22 cellular contexts compared by ENCODE assay signal in the genomic region with DNA sequence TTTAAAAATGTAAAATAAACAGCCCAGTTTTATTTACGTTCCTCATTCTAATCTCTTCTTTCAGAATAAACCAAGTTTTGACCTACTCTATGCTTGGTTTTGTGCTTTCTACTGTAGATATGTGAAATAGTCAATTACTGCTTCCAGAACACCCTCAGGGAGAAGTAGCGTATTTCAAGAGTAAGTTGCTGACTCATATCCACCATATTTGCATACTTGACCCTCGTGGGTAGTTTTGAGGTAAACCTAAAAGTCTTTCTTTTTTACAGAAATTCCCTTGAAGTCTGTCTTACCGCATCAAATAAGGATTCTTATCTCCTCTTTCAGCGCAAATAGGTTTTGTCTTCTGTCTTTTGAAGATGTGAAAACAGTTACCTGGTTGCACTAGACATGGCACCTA. TPM values are rescaled to one million over a fixed set of nuclear protein-coding genes. Genes with fewer than 3 reads are reported as not detected.
"Had no signal": no experiment of that assay in that cellular context is flagged by ENCODE, and none has a peak within 500 bp of the region (broad histone marks: within the 10 kb centered on the region; RNA-seq: fewer than 3 reads in every experiment).

No MANE protein-coding gene starts in this region.

- FAIRE-seq: endothelial cell of umbilical vein, pancreas had no signal

- H3K27me3 ChIP-seq: brain microvascular endothelial cell, esophagus squamous epithelium, pancreas, sigmoid colon had no signal

- H3K27ac ChIP-seq: brain microvascular endothelial cell, esophagus squamous epithelium, pancreas, sigmoid colon, thoracic aorta had no signal

- ATAC-seq: left ventricle myocardium superior; naive thymus-derived CD8-positive, alpha-beta T cell; pancreas; stimulated activated naive CD8-positive, alpha-beta T cell treated with anti-CD3 and anti-CD28 coated beads, Interleukin-15, amount 100 ng/mL, for 72 hours had no signal

- DNase-seq: activated B cell treated with CpG ODN at 0.5 μM for 24 hours; activated CD4-positive, alpha-beta T cell treated with anti-CD3 and anti-CD28 coated beads for 48 hours; activated CD8-positive, alpha-beta memory T cell treated with anti-CD3 and anti-CD28 coated beads for 24 hours; activated naive CD4-positive, alpha-beta T cell; activated naive CD8-positive, alpha-beta T cell treated with anti-CD3 and anti-CD28 coated beads, Interleukin-2, amount 10 ng/mL, durations not matched to agents 7 days and 5 days; brain microvascular endothelial cell; cortex of kidney; effector CD4-positive, alpha-beta T cell; esophagus squamous epithelium; kidney glomerular epithelial cell; left ventricle myocardium superior; mesenchymal stem cell; naive thymus-derived CD8-positive, alpha-beta T cell; pancreas; sigmoid colon; stimulated activated CD4-positive, alpha-beta T cell treated with anti-CD3 and anti-CD28 coated beads, Interleukin-1b, Interleukin-23, amount 100 ng/mL, for 48 hours; stimulated activated naive CD8-positive, alpha-beta T cell treated with anti-CD3 and anti-CD28 coated beads, Interleukin-15, amount 100 ng/mL, for 72 hours had no signal

- H3K4me1 ChIP-seq: esophagus squamous epithelium, pancreas, sigmoid colon had no signal

- H3K9me3 ChIP-seq: pancreas, thoracic aorta had no signal

- H3K4me3 ChIP-seq: esophagus squamous epithelium, pancreas, sigmoid colon, thoracic aorta had no signal

- H3K36me3 ChIP-seq: brain microvascular endothelial cell, esophagus squamous epithelium, pancreas, sigmoid colon, thoracic aorta had no signal

RNA-seq across cellular contexts. Expression of gene OR2L3, which starts 1.4 kb away (rescaled TPM):
- total RNA-seq: activated B cell treated with CpG ODN at 0.5 μM for 24 hours; activated naive CD8-positive, alpha-beta T cell treated with anti-CD3 and anti-CD28 coated beads, Interleukin-2, amount 10 ng/mL, durations not matched to agents 7 days and 5 days; endothelial cell of umbilical vein; esophagus squamous epithelium; fibroblast of villous mesenchyme; left ventricle myocardium superior; mucosa of gallbladder; pancreas; thoracic aorta; ureter had no signal
- polyA plus RNA-seq: endothelial cell of umbilical vein; naive thymus-derived CD8-positive, alpha-beta T cell; pancreas had no signal

RNA-seq across cellular contexts. Expression of gene OR2L2, which starts 15.3 kb away (rescaled TPM):
- total RNA-seq: esophagus squamous epithelium, fibroblast of villous mesenchyme, thoracic aorta had no signal
- polyA plus RNA-seq: endothelial cell of umbilical vein had no signal

RNA-seq across cellular contexts. Expression of gene OR2L5, which starts 31.7 kb away (rescaled TPM):
- total RNA-seq: activated B cell treated with CpG ODN at 0.5 μM for 24 hours; activated naive CD8-positive, alpha-beta T cell treated with anti-CD3 and anti-CD28 coated beads, Interleukin-2, amount 10 ng/mL, durations not matched to agents 7 days and 5 days; endothelial cell of umbilical vein; esophagus squamous epithelium; fibroblast of villous mesenchyme; left ventricle myocardium superior; mucosa of gallbladder; pancreas; sigmoid colon; thoracic aorta; ureter had no signal
- polyA plus RNA-seq: endothelial cell of umbilical vein; naive thymus-derived CD8-positive, alpha-beta T cell; pancreas had no signal

RNA-seq across cellular contexts. Expression of gene OR2L13, which starts 49.8 kb away (rescaled TPM):
- total RNA-seq: activated B cell treated with CpG ODN at 0.5 μM for 24 hours; activated naive CD8-positive, alpha-beta T cell treated with anti-CD3 and anti-CD28 coated beads, Interleukin-2, amount 10 ng/mL, durations not matched to agents 7 days and 5 days; endothelial cell of umbilical vein; esophagus squamous epithelium; fibroblast of villous mesenchyme; left ventricle myocardium superior; mucosa of gallbladder; naive thymus-derived CD8-positive, alpha-beta T cell; pancreas; sigmoid colon; thoracic aorta; ureter had no signal
- polyA plus RNA-seq: endothelial cell of umbilical vein, pancreas had no signal
